In the genomic region with DNA sequence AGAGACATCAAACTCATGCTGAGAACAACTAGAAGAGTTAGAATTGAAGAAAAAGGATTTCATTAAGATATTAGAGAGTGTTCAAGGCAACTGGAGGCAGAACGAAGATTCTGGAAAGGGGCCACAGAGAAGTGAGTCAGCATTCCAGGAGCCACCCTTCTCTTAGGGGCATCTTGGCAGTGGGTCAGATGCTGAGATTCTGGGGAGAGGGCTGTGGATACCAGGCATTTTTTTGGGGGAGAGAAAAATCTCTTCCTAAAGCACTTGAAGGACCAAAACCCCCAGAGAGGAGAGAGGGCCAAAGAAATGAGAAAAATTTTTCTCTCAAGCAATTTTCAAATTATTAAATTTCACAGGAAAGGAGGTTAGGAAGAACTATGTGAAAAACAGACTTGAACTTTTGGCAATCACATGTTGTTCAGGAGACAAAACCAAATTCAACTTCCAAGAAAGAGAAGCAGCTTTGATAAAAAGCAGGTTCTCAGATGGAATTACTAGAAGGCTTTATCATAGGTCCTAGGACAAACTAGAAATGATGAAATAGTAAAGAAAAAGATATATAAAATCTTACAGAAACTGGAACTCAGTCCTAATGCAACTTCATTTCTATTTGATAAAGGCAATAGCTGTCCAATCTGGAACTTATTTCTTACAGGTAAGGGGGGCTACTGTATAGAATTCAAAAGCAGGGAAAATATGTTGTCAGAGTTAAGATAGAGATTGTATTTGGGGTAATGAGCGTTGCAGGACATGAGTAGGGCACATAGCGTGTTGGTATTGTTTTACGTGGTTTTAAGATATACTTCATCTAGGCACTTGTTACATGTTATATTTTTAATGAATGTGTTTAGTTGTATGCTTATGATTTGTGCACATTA, we compare ENCODE assay signal across 11 cellular contexts. TPM values are rescaled to one million over a fixed set of nuclear protein-coding genes. Genes with fewer than 3 reads are reported as not detected.
DNase-seq lines count a peak whose midpoint lies in the region; ATAC-seq, FAIRE-seq and TF ChIP-seq lines count a peak whose summit lies in the region.
"Had no signal": no experiment of that assay in that cellular context is flagged by ENCODE, and none has a peak within 500 bp of the region (broad histone marks: within the 10 kb centered on the region; RNA-seq: fewer than 3 reads in every experiment).

No MANE protein-coding gene starts in this region.

- TF ChIP-seq POLR2A in IMR-90 (IDR thresholded peaks at IDR 0.05; ENCODE audit: low read depth, low read length): no peak

- peak overlapping the region; percentile 69 for H3K4me3 Mint-ChIP-seq in CD8-positive, alpha-beta T cell
- peak overlapping the region; percentile 91 for H3K4me3 Mint-ChIP-seq in activated naive CD8-positive, alpha-beta T cell treated with anti-CD3 and anti-CD28 coated beads, Interleukin-2, amount 50 U/mL, for 24 hours
- peak overlapping the region; percentile 77 to 99 (median 92) for H3K4me3 Mint-ChIP-seq in naive thymus-derived CD4-positive, alpha-beta T cell

- in situ Hi-C loops in IMR-90 (cut with MboI; ENCODE audit: low sequenced_read_pairs): no loop called here

- H4K5ac ChIP-seq in IMR-90 (ENCODE audit: low read depth, low read length): no peak overlapping the region

- no peak overlapping the region for H2BK15ac ChIP-seq in IMR-90 (ENCODE audit: low read depth, low read length)

- H3K4me2 ChIP-seq in IMR-90 (ENCODE audit: low read depth, low read length): no peak overlapping the region

- no peak overlapping the region for H3K4ac ChIP-seq in IMR-90 (ENCODE audit: low read depth, low read length)

- peaks cover 79% of the 10 kb centered on the region for H3K4me1 Mint-ChIP-seq in CD8-positive, alpha-beta T cell (ENCODE audit: low read depth)
- H3K4me1 Mint-ChIP-seq in activated naive CD8-positive, alpha-beta T cell treated with anti-CD3 and anti-CD28 coated beads, Interleukin-2, amount 50 U/mL, for 24 hours: peaks cover 67% of the 10 kb centered on the region
- peaks cover 48 to 77% (median 69%) of the 10 kb centered on the region in 7 donors for H3K4me1 Mint-ChIP-seq in naive thymus-derived CD4-positive, alpha-beta T cell

- FAIRE-seq in frontal cortex (lab: Jason Lieb, UNC): no peak

- peak overlapping the region; percentile 88 for H3K27ac ChIP-seq in CD8-positive, alpha-beta T cell (ENCODE audit: low read depth, low read length)
- no peak overlapping the region for H3K27ac ChIP-seq in IMR-90 (ENCODE audit: insufficient read depth, low read length)
- peak overlapping the region; percentile 83 for H3K27ac ChIP-seq in naive thymus-derived CD4-positive, alpha-beta T cell (ENCODE audit: low read depth, low read length)
- H3K27ac ChIP-seq: foreskin keratinocyte had no signal

- H3K9me3 ChIP-seq in CD8-positive, alpha-beta T cell (ENCODE audit: low read length): no peaks in the 10 kb centered on the region
- H3K9me3 ChIP-seq in IMR-90 (ENCODE audit: control insufficient read depth, insufficient read depth, low read length): no peaks in the 10 kb centered on the region
- no peaks in the 10 kb centered on the region for H3K9me3 ChIP-seq in naive thymus-derived CD4-positive, alpha-beta T cell (ENCODE audit: control insufficient read depth in 2 of 3, low read length in 3 of 3)
- H3K9me3 ChIP-seq: breast epithelium had no signal

- ATAC-seq in CD8-positive, alpha-beta T cell: no peak
- ATAC-seq in IMR-90 (ENCODE audit: low read depth) (peak; percentile 40), GM19351 (IDR thresholded peaks at IDR 0.05; ENCODE audit: unreplicated experiment) (no peak)
- ATAC-seq in activated naive CD8-positive, alpha-beta T cell treated with anti-CD3 and anti-CD28 coated beads, Interleukin-2, amount 50 U/mL, for 24 hours: no peak
- ATAC-seq in naive thymus-derived CD4-positive, alpha-beta T cell: no peak
- ATAC-seq: foreskin keratinocyte, left ventricle myocardium superior had no signal

- no peaks in the 10 kb centered on the region for H3K27me3 ChIP-seq in CD8-positive, alpha-beta T cell (ENCODE audit: insufficient read depth, low read length)
- H3K27me3 ChIP-seq in IMR-90 (ENCODE audit: control insufficient read depth, insufficient read depth, low read length): no peaks in the 10 kb centered on the region
- no peaks in the 10 kb centered on the region for H3K27me3 ChIP-seq in naive thymus-derived CD4-positive, alpha-beta T cell (ENCODE audit: control insufficient read depth in 2 of 2, insufficient read depth in 2 of 2, low read length in 2 of 2)
- H3K27me3 ChIP-seq: breast epithelium, foreskin keratinocyte had no signal

- DNase-seq in CD8-positive, alpha-beta T cell: no peak
- DNase-seq in IMR-90: peak; percentile 33
- no peak for DNase-seq in activated naive CD8-positive, alpha-beta T cell treated with anti-CD3 and anti-CD28 coated beads, Interleukin-2, amount 50 U/mL, for 24 hours
- no peak for DNase-seq in naive thymus-derived CD4-positive, alpha-beta T cell
- DNase-seq in frontal cortex (ENCODE audit: low spot score in 2 of 2): no peak
- no peak for DNase-seq in kidney tubule cell (ENCODE audit: low spot score)
- no peak for DNase-seq in NCI-H1436 (lab: John Stamatoyannopoulos, UW)
- DNase-seq: foreskin keratinocyte, left ventricle myocardium superior had no signal

- no peaks in the 10 kb centered on the region for H3K79me1 ChIP-seq in IMR-90 (ENCODE audit: low read depth in 1 of 2, low read length in 2 of 2)

- H3K56ac ChIP-seq in IMR-90 (ENCODE audit: extremely low read depth, insufficient read depth, low read length): no peak overlapping the region

- no peaks in the 10 kb centered on the region for H3K27me3 Mint-ChIP-seq in CD8-positive, alpha-beta T cell (ENCODE audit: low read depth)
- H3K27me3 Mint-ChIP-seq in activated naive CD8-positive, alpha-beta T cell treated with anti-CD3 and anti-CD28 coated beads, Interleukin-2, amount 50 U/mL, for 24 hours: peaks cover 2% of the 10 kb centered on the region
- peaks cover 0 to 8% (median 0%) of the 10 kb centered on the region in 5 donors for H3K27me3 Mint-ChIP-seq in naive thymus-derived CD4-positive, alpha-beta T cell

- no peak overlapping the region for H2AFZ ChIP-seq in IMR-90 (replicated peaks; ENCODE audit: low read length, poor library complexity)

- no peak overlapping the region for H2BK20ac ChIP-seq in IMR-90 (ENCODE audit: low read depth, low read length)

- no peak for TF ChIP-seq RAD21 in IMR-90 (IDR thresholded peaks at IDR 0.05; ENCODE audit: low read length)

- H3K23ac ChIP-seq in IMR-90 (ENCODE audit: low read depth, low read length): no peak overlapping the region

- BruUV-seq in IMR-90 (replicated peaks; lab: Mats Ljungman, UMichigan): no TSS peak

- no peak overlapping the region for H2AK5ac ChIP-seq in IMR-90 (ENCODE audit: low read depth, low read length)

- H4K8ac ChIP-seq in IMR-90 (ENCODE audit: low read depth in 2 of 2, low read length in 2 of 2): no peak overlapping the region

- intact Hi-C loops in CD8-positive, alpha-beta T cell (cut with DNase I, micrococcal nuclease): loop anchor here (1.0 to 10.0 kb wide), 4 partner anchors 17 to 726 kb away; a partner anchor contains a TSS
- intact Hi-C loops in IMR-90 (cut with micrococcal nuclease): no loop called here
- intact Hi-C loops in naive thymus-derived CD4-positive, alpha-beta T cell (cut with micrococcal nuclease): loop anchor here (1.0 to 2.0 kb wide), 9 partner anchors 8 to 126 kb away; a partner anchor contains a TSS

- dilution Hi-C loops in IMR-90 (cut with HindIII; ENCODE audit: low sequenced_read_pairs, unreplicated experiment): no loop called here

- TF ChIP-seq CTCF in CD8-positive, alpha-beta T cell (IDR thresholded peaks at IDR 0.05): no peak
- TF ChIP-seq CTCF in IMR-90 (conservative IDR thresholded peaks at IDR 0.05; ENCODE audit: low read depth, low read length): no peak

- no peak overlapping the region for H3K18ac ChIP-seq in IMR-90 (ENCODE audit: low read depth, low read length)

- WGBS in IMR-90 (ENCODE audit: extremely low coverage in 2 of 2, insufficient read length in 1 of 2), 2 experiments: 100% methylated on average over 1 of the region's 4 CpGs; no CpG with 5 or more reads in 1 of the 2 experiments

- no peaks in the 10 kb centered on the region for H3K9me3 Mint-ChIP-seq in CD8-positive, alpha-beta T cell
- peaks cover 7% of the 10 kb centered on the region for H3K9me3 Mint-ChIP-seq in activated naive CD8-positive, alpha-beta T cell treated with anti-CD3 and anti-CD28 coated beads, Interleukin-2, amount 50 U/mL, for 24 hours
- H3K9me3 Mint-ChIP-seq in naive thymus-derived CD4-positive, alpha-beta T cell: peaks cover 0 to 6% (median 4%) of the 10 kb centered on the region in 11 donors

- H3K14ac ChIP-seq in IMR-90 (replicated peaks; ENCODE audit: low read depth, low read length): no peak overlapping the region

- no peak overlapping the region for H4K91ac ChIP-seq in IMR-90 (ENCODE audit: insufficient read depth, low read depth, low read length)

- CTCF ChIA-PET in CD8-positive, alpha-beta T cell (lab: Charles Lee): interaction anchor here (0.9 to 2.5 kb wide), 8 partner anchors 9 to 40 kb away, joined by 3 to 11 read pairs (median 5); no protein-coding TSS in a partner anchor
- CTCF ChIA-PET in IMR-90 (lab: Yijun Ruan, JAX): interaction anchor here (0.7 kb wide), 1 partner anchor 1111 kb away, joined by 4 read pairs; no protein-coding TSS in a partner anchor
- CTCF ChIA-PET in naive thymus-derived CD4-positive, alpha-beta T cell (lab: Charles Lee): interaction anchor here (0.7 to 1.9 kb wide), 6 partner anchors 8 to 39 kb away, joined by 3 to 12 read pairs (median 4); no protein-coding TSS in a partner anchor

- no peak overlapping the region for H2BK120ac ChIP-seq in IMR-90 (ENCODE audit: low read depth, low read length)

- H4K20me1 ChIP-seq in IMR-90 (ENCODE audit: insufficient read depth, low read length): no peaks in the 10 kb centered on the region

- H3K9ac ChIP-seq in IMR-90 (ENCODE audit: low read depth, low read length): no peak overlapping the region

- H3K4me1 ChIP-seq in CD8-positive, alpha-beta T cell (ENCODE audit: insufficient read depth, low read length): peaks cover 44% of the 10 kb centered on the region
- H3K4me1 ChIP-seq in IMR-90 (ENCODE audit: control insufficient read depth, insufficient read depth, low read length): peaks cover 2% of the 10 kb centered on the region; the same call in 1 of the 2 replicates
- peaks cover 20 to 35% of the 10 kb centered on the region in 2 donors for H3K4me1 ChIP-seq in naive thymus-derived CD4-positive, alpha-beta T cell (ENCODE audit: control insufficient read depth in 2 of 2, insufficient read depth in 2 of 2, low read length in 2 of 2)
- H3K4me1 ChIP-seq: breast epithelium had no signal

- H2AK9ac ChIP-seq in IMR-90 (replicated peaks; ENCODE audit: low read depth, low read length, poor library complexity): no peak overlapping the region

- POLR2A ChIA-PET in CD8-positive, alpha-beta T cell (lab: Charles Lee): interaction anchor here (0.6 to 7.0 kb wide), 10 partner anchors 8 to 74 kb away, joined by 3 to 281 read pairs (median 6); no protein-coding TSS in a partner anchor
- POLR2A ChIA-PET in IMR-90 (lab: Charles Lee; ENCODE audit: unreplicated experiment): no interaction called here
- POLR2A ChIA-PET in naive thymus-derived CD4-positive, alpha-beta T cell (lab: Charles Lee): interaction anchor here (1.0 to 25.5 kb wide), 9 partner anchors 14 to 92 kb away, joined by 3 to 784 read pairs (median 43); a partner anchor contains a TSS

- no peaks in the 10 kb centered on the region for H3K36me3 ChIP-seq in CD8-positive, alpha-beta T cell (ENCODE audit: insufficient read depth, low read length)
- H3K36me3 ChIP-seq in IMR-90 (ENCODE audit: control insufficient read depth, insufficient read depth, low read length): 0 out of 2 replicates have a peak, but pooled peaks cover 1% of the 10 kb centered on the region
- peaks cover 0 to 7% (median 0%) of the 10 kb centered on the region in 3 experiments for H3K36me3 ChIP-seq in naive thymus-derived CD4-positive, alpha-beta T cell (ENCODE audit: control insufficient read depth in 2 of 3, insufficient read depth in 3 of 3, low read length in 3 of 3)
- H3K36me3 ChIP-seq: breast epithelium had no signal

- 0 out of 2 replicates have a peak, but pooled peaks cover under 1% of the 10 kb centered on the region for H3K9me1 ChIP-seq in IMR-90 (ENCODE audit: insufficient read depth, low read length)

- H3K36me3 Mint-ChIP-seq in CD8-positive, alpha-beta T cell: peaks cover 70% of the 10 kb centered on the region
- peaks cover 69% of the 10 kb centered on the region for H3K36me3 Mint-ChIP-seq in activated naive CD8-positive, alpha-beta T cell treated with anti-CD3 and anti-CD28 coated beads, Interleukin-2, amount 50 U/mL, for 24 hours (ENCODE audit: low read depth)
- H3K36me3 Mint-ChIP-seq in naive thymus-derived CD4-positive, alpha-beta T cell: peaks cover 12 to 71% (median 49%) of the 10 kb centered on the region in 5 donors

- peak overlapping the region; percentile 50 for H3K4me3 ChIP-seq in CD8-positive, alpha-beta T cell (ENCODE audit: low read depth, low read length)
- H3K4me3 ChIP-seq in IMR-90 (ENCODE audit: insufficient read depth, low read depth, low read length): no peak overlapping the region
- H3K4me3 ChIP-seq in naive thymus-derived CD4-positive, alpha-beta T cell (ENCODE audit: low read length): peak overlapping the region; percentile 24
- H3K4me3 ChIP-seq: breast epithelium had no signal

- H3K27ac Mint-ChIP-seq in CD8-positive, alpha-beta T cell: peak overlapping the region; percentile 94
- H3K27ac Mint-ChIP-seq in activated naive CD8-positive, alpha-beta T cell treated with anti-CD3 and anti-CD28 coated beads, Interleukin-2, amount 50 U/mL, for 24 hours: peak overlapping the region; percentile 99
- H3K27ac Mint-ChIP-seq in naive thymus-derived CD4-positive, alpha-beta T cell: peak overlapping the region; percentile 90 to 99 (median 95)

- H2BK5ac ChIP-seq in IMR-90 (ENCODE audit: low read depth, low read length, poor library complexity, severe bottlenecking): no peak overlapping the region

RNA-seq across cellular contexts. Expression of a gene that starts 1.1 kb away (rescaled TPM):
- total RNA-seq in CD8-positive, alpha-beta T cell: 100 to 1,000 TPM; 182 to 188 TPM
- total RNA-seq in IMR-90 (2012; rRNA removed) (0.72 and 1.1 TPM in 2 replicates), frontal cortex (15.5 TPM)
- 0.80 and 1.2 TPM in 2 replicates for polyA plus RNA-seq in IMR-90 (2012; rRNA removed)
- 0.05 and 0.08 TPM in 2 replicates for polyA plus RNA-seq in IMR-90 (2012; cell fraction: cytosol; rRNA removed)
- 2.3 and 18.8 TPM in 2 replicates for polyA plus RNA-seq in IMR-90 (2012; cell fraction: nucleus; rRNA removed; ENCODE audit: low replicate concordance)
- 100 to 1,000 TPM; 182 to 378 (median 327) TPM for total RNA-seq in naive thymus-derived CD4-positive, alpha-beta T cell
- polyA plus RNA-seq in naive thymus-derived CD4-positive, alpha-beta T cell: 100 to 1,000 TPM; 319 to 323 TPM

Comparison
In these comparisons a context has a peak if more than half of its experiments do, and no peak if none do; other contexts are left out.
1. RNA of a gene that starts 1.1 kb away (total RNA-seq): 182 to 378 TPM in naive thymus-derived CD4-positive, alpha-beta T cell and 182 to 188 TPM in CD8-positive, alpha-beta T cell; 15.5 TPM in frontal cortex (single experiment) and 0.72 to 1.1 TPM in IMR-90; every median in the first group is over 10 times any median in the second.
2. Peak in every context shown above with its lines, with median percentiles within 50 percentile points of each other: H3K27ac Mint-ChIP-seq and H3K4me3 Mint-ChIP-seq.